ENCODE assay signal across 8 cellular contexts in the genomic region with DNA sequence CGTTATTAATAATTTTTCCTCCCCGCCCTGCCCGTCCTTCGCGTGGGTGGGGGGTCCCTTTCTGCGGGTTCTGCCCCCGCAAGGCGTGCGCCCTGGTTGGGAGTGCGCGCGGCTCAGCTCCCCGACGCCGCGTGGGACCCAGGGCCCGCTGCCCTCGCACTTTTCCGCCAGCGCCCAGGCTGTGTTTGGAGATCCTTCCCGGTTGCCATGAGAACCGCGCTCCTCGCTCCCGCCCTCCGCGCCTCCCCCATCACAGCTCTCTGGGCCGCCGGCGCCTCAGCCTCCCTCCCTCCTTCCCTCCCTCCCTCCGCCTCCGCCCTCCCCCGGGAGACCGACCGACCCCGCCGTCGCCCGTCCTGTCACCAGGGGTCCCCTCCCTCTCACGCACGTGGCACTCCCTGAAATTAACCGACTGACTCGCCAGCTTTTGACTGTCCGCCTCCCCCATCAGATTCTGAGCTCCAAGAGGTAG. TPM values are rescaled to one million over a fixed set of nuclear protein-coding genes. Genes with fewer than 3 reads are reported as not detected.
DNase-seq lines count a peak whose midpoint lies in the region; ATAC-seq and TF ChIP-seq lines count a peak whose summit lies in the region.

No MANE protein-coding gene starts in this region.

- H3K9me2 ChIP-seq in MM.1S (replicated peaks; ENCODE audit: insufficient read depth, low read length), result no peaks in the 10 kb centered on the region

- peak overlapping the region; percentile 95 for H3K4me2 ChIP-seq in MM.1S (ENCODE audit: low read depth, low read length)
- H3K4me2 ChIP-seq in parathyroid adenoma (ENCODE audit: low read length), result peak overlapping the region; percentile 90

- H3K4me1 ChIP-seq in MM.1S (ENCODE audit: low read length), result peaks cover 6% of the 10 kb centered on the region
- peaks cover 20% of the 10 kb centered on the region for H3K4me1 ChIP-seq in parathyroid adenoma

- peaks cover 10% of the 10 kb centered on the region for H3F3A ChIP-seq in MM.1S (ENCODE audit: insufficient read depth, low read length)

- H3K36me3 ChIP-seq in MM.1S (replicated peaks; ENCODE audit: insufficient read depth, low read length) (no peaks in the 10 kb centered on the region), SK-N-MC (ENCODE audit: insufficient read depth, low read length) (no peaks in the 10 kb centered on the region), parathyroid adenoma (ENCODE audit: control insufficient read depth, insufficient read depth, low read length) (no peaks in the 10 kb centered on the region)

- H3K79me2 ChIP-seq in MM.1S (ENCODE audit: low read length) (no peaks in the 10 kb centered on the region), parathyroid adenoma (no peaks in the 10 kb centered on the region)

- ATAC-seq in left cardiac atrium (peak; percentile 61 to 72), GM21526 (IDR thresholded peaks at IDR 0.05; ENCODE audit: low FRiP score, unreplicated experiment) (no peak), GM18502 (IDR thresholded peaks at IDR 0.05; ENCODE audit: poor library complexity, unreplicated experiment) (no peak)

- H3K9me3 ChIP-seq in MM.1S (replicated peaks; ENCODE audit: insufficient read depth, low read length) (no peaks in the 10 kb centered on the region), SK-N-MC (ENCODE audit: low read depth, low read length) (no peaks in the 10 kb centered on the region), parathyroid adenoma (ENCODE audit: control insufficient read depth, low read length) (no peaks in the 10 kb centered on the region)

- H3K4me3 ChIP-seq in MM.1S (ENCODE audit: low read length) (peak overlapping the region; percentile 47), SK-N-MC (peak overlapping the region; percentile 82), parathyroid adenoma (ENCODE audit: low read depth, low read length) (peak overlapping the region; percentile 63)

- no peak overlapping the region for H3K27ac ChIP-seq in MM.1S (ENCODE audit: low read length)
- H3K27ac ChIP-seq in SK-N-MC, result peak overlapping the region; percentile 99
- H3K27ac ChIP-seq in parathyroid adenoma, result peak overlapping the region; percentile 88

- H2AFZ ChIP-seq in MM.1S (ENCODE audit: low read length) (peak overlapping the region; percentile 67), parathyroid adenoma (peak overlapping the region; percentile 93)

- DNase-seq in DMS 273 (lab: John Stamatoyannopoulos, UW; ENCODE audit: unreplicated experiment) (peak; percentile 91), MM.1S (no peak), SK-N-MC (ENCODE audit: low read depth, low spot score) (no peak), anterior cingulate cortex (lab: John Stamatoyannopoulos, UW) (peak in 56 of 58 donors; percentile 28 to 90 (median 75)), left cardiac atrium (peak; percentile 94)

- H3K9ac ChIP-seq in MM.1S (ENCODE audit: low read length) (peak overlapping the region; percentile 21; the same call in 1 of the 2 replicates), SK-N-MC (ENCODE audit: insufficient read length) (peak overlapping the region; percentile 76), parathyroid adenoma (no peak overlapping the region)

- intact Hi-C loops in left cardiac atrium (cut with DNase I), result loop anchor here in 1 of 2 donors (10.0 kb wide), 1 partner anchor 212 kb away; the partner anchor contains the start of gene RAB3A

- H4K20me1 ChIP-seq in MM.1S (ENCODE audit: insufficient read depth, low read length), result no peaks in the 10 kb centered on the region

- no peak for TF ChIP-seq CTCF in MM.1S (IDR thresholded peaks at IDR 0.05; ENCODE audit: low read length)
- TF ChIP-seq CTCF in parathyroid adenoma (IDR thresholded peaks at IDR 0.05), result no peak

- H3K27me3 ChIP-seq in MM.1S (replicated peaks; ENCODE audit: insufficient read depth, low read length), result peaks cover 62% of the 10 kb centered on the region
- H3K27me3 ChIP-seq in parathyroid adenoma (ENCODE audit: control insufficient read depth, insufficient read depth, low read length), result no peaks in the 10 kb centered on the region

RNA-seq across cellular contexts. Expression of gene SSBP4, which starts 2.4 kb away (rescaled TPM):
- total RNA-seq in left cardiac atrium, result 10 to 100 TPM; 37.4 to 49.3 TPM

RNA-seq across cellular contexts. Expression of gene LRRC25, which starts 19.4 kb away (rescaled TPM):
- 1 to 10 TPM; 4.9 to 8.7 TPM for total RNA-seq in left cardiac atrium

RNA-seq across cellular contexts. Expression of gene ISYNA1, which starts 21.1 kb away (rescaled TPM):
- 10 to 100 TPM; 29.2 to 44.6 TPM for total RNA-seq in left cardiac atrium

RNA-seq across cellular contexts. Expression of gene GDF15, which starts 30.9 kb away (rescaled TPM):
- total RNA-seq in left cardiac atrium, result 1 to 10 TPM in 1 of 2 donors, under 1 TPM in 1; 0.50 to 1.5 TPM

Comparison
In these comparisons a context has a peak if more than half of its experiments do, and no peak if none do; other contexts are left out.
1. DNase-seq: peak in DMS 273 (single experiment), anterior cingulate cortex (56 of 58) and left cardiac atrium (single experiment); none in MM.1S (single experiment) and SK-N-MC (single experiment).
2. ATAC-seq: peak in left cardiac atrium (2 of 2); none in GM21526 (single experiment) and GM18502 (single experiment).
3. Peak in every context shown above with its lines, with median percentiles within 50 percentile points of each other: H3K4me3 ChIP-seq.